ENCODE assay signal across 20 cellular contexts in the genomic region with DNA sequence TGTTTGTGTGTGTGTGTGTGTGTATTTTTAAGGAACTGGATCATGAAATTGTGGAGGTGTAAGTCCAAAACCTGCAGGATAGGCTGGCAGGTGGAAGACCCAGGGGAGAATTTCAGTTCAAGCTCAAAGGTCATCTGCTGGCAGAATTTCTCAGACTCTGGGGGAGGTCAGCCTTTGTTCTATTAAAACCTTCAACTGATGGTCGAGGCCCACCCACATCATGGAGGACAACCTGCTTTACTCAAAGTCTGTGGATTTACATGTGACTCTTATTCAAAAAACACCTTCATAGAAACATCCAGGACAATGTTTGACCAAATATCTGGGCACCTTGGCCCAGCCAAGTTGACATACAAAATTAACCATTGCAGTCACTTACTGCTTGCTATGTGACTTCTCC.
"Had no signal": no experiment of that assay in that cellular context is flagged by ENCODE, and none has a peak within 500 bp of the region (broad histone marks: within the 10 kb centered on the region; RNA-seq: fewer than 3 reads in every experiment).

No MANE protein-coding gene starts in this region.

- H3K9me3 Mint-ChIP-seq: dendritic cell treated with granulocyte-macrophage colony-stimulating factor and Interleukin-4, amounts not matched to agents 40 ng/mL and 50 ng/mL, for 4 days; effector memory CD8-positive, alpha-beta T cell had no signal

- H3K4me3 Mint-ChIP-seq: dendritic cell treated with granulocyte-macrophage colony-stimulating factor and Interleukin-4, amounts not matched to agents 40 ng/mL and 50 ng/mL, for 4 days; effector memory CD8-positive, alpha-beta T cell; endodermal cell had no signal

- DNase-seq: colonic mucosa; cortex of kidney; effector CD8-positive, alpha-beta T cell; effector memory CD8-positive, alpha-beta T cell; endodermal cell; erythroblast; esophagus squamous epithelium; foreskin fibroblast; gastrocnemius medialis; glutamatergic neuron; head of caudate nucleus; heart right ventricle; hippocampal formation; left cardiac atrium; left lung; left ventricle myocardium superior; lower lobe of right lung; midbrain had no signal

- H3K27ac ChIP-seq: colonic mucosa, epithelial cell of prostate, esophagus squamous epithelium, gastrocnemius medialis, heart right ventricle, left lung, lower lobe of right lung had no signal

- H3K27ac Mint-ChIP-seq: dendritic cell treated with granulocyte-macrophage colony-stimulating factor and Interleukin-4, amounts not matched to agents 40 ng/mL and 50 ng/mL, for 4 days; effector memory CD8-positive, alpha-beta T cell; endodermal cell had no signal
